In the genomic region with DNA sequence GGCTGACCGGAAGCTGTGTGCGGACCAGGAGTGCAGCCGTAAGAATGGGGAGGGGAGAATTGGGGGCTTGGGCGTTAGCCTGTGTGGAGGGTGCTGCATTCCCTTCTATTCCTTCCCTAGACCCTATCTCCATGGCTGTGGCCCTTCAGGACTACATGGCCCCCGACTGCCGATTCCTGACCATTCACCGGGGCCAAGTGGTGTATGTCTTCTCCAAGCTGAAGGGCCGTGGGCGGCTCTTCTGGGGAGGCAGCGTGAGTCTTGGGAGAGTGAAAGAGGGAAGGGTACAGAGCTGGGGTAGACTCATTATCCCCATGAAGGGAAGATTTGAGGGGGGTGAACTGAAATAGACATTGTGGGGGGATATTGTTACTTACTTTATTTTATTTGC, we compare ENCODE assay signal across 24 cellular contexts. TPM values are rescaled to one million over a fixed set of nuclear protein-coding genes. Genes with fewer than 3 reads are reported as not detected.
DNase-seq lines count a peak whose midpoint lies in the region; ATAC-seq and TF ChIP-seq lines count a peak whose summit lies in the region.
"Had no signal": no experiment of that assay in that cellular context is flagged by ENCODE, and none has a peak within 500 bp of the region (broad histone marks: within the 10 kb centered on the region; RNA-seq: fewer than 3 reads in every experiment).

No MANE protein-coding gene starts in this region.

- no peaks in the 10 kb centered on the region for H3K27me3 ChIP-seq in mesenchymal stem cell (ENCODE audit: control insufficient read depth in 1 of 2, insufficient read depth in 1 of 2, low read length in 2 of 2)
- no peaks in the 10 kb centered on the region for H3K27me3 ChIP-seq in suprapubic skin
- H3K27me3 ChIP-seq: adrenal gland, upper lobe of left lung had no signal

- no peak overlapping the region for H3K9ac ChIP-seq in mesenchymal stem cell (ENCODE audit: low read length)

- no peak for ATAC-seq in activated B cell treated with CpG ODN at 0.5 μM for 24 hours (ENCODE audit: low read depth)
- no peak for ATAC-seq in stimulated activated naive CD8-positive, alpha-beta T cell treated with anti-CD3 and anti-CD28 coated beads, Interleukin-15, amount 100 ng/mL, for 72 hours
- ATAC-seq: lower lobe of right lung had no signal

- H3K79me1 ChIP-seq in mesenchymal stem cell (replicated peaks; ENCODE audit: low read length, poor library complexity, severe bottlenecking): peaks cover 9% of the 10 kb centered on the region

- DNase-seq in activated CD4-positive, alpha-beta T cell treated with anti-CD3 and anti-CD28 coated beads, Interleukin-2, amount 10 ng/mL, durations not matched to agents 7 days and 5 days: no peak
- no peak for DNase-seq in activated CD4-positive, alpha-beta T cell treated with anti-CD3 and anti-CD28 coated beads for 4 hours
- DNase-seq in activated B cell treated with CpG ODN at 0.5 μM for 24 hours: no peak
- DNase-seq in mesenchymal stem cell: no peak
- no peak for DNase-seq in suprapubic skin (ENCODE audit: low spot score in 2 of 2)
- no peak for DNase-seq in stimulated activated naive CD8-positive, alpha-beta T cell treated with anti-CD3 and anti-CD28 coated beads, Interleukin-15, amount 100 ng/mL, for 72 hours
- no peak for DNase-seq in activated T-helper 1 cell treated with anti-CD3 and anti-CD28 coated beads, Interleukin-12 subunit alpha, Interleukin-12 subunit beta, Interleukin-2, Interleukin-4 antibody, amounts not matched to agents 30 ng/mL and 10 ng/mL and 1 ng/mL, durations not matched to agents 14 hours and 24 hours and 36 hours (ENCODE audit: low spot score)
- no peak for DNase-seq in lower leg skin (ENCODE audit: low spot score in 2 of 2)
- DNase-seq: activated CD4-positive, alpha-beta T cell treated with anti-CD3 and anti-CD28 coated beads for 48 hours; activated CD8-positive, alpha-beta memory T cell treated with anti-CD3 and anti-CD28 coated beads, Interleukin-2, amount 50 U/mL, for 4 hours; activated effector memory CD4-positive, alpha-beta T cell treated with anti-CD3 and anti-CD28 coated beads, Interleukin-2, amount 50 U/mL, for 16 hours; adrenal gland; caudate nucleus; hypothalamus; lower lobe of right lung; NCI-H1105; NCI-H2081; upper lobe of left lung had no signal

- no peak overlapping the region for H3K4me3 Mint-ChIP-seq in activated CD4-positive, alpha-beta T cell treated with anti-CD3 and anti-CD28 coated beads, Interleukin-2, amount 10 ng/mL, durations not matched to agents 7 days and 5 days
- peak overlapping the region; percentile 44 for H3K4me3 Mint-ChIP-seq in activated B cell treated with CpG ODN at 0.5 μM for 24 hours
- peak overlapping the region in 1 of 2 donors; percentile 11 for H3K4me3 Mint-ChIP-seq in stimulated activated naive CD8-positive, alpha-beta T cell treated with anti-CD3 and anti-CD28 coated beads, Interleukin-15, amount 100 ng/mL, for 72 hours
- H3K4me3 Mint-ChIP-seq in activated T-helper 1 cell treated with anti-CD3 and anti-CD28 coated beads, Interleukin-12 subunit alpha, Interleukin-12 subunit beta, Interleukin-2, Interleukin-4 antibody, amounts not matched to agents 30 ng/mL and 10 ng/mL and 1 ng/mL, durations not matched to agents 14 hours and 24 hours and 36 hours: no peak overlapping the region
- H3K4me3 Mint-ChIP-seq: stimulated activated naive CD8-positive, alpha-beta T cell treated with anti-CD3 and anti-CD28 coated beads, Interleukin-15, Interleukin-2, amounts not matched to agents 100 ng/mL and 50 ng/mL, for 24 hours had no signal

- peaks cover 8% of the 10 kb centered on the region for H3K9me3 Mint-ChIP-seq in activated CD4-positive, alpha-beta T cell treated with anti-CD3 and anti-CD28 coated beads, Interleukin-2, amount 10 ng/mL, durations not matched to agents 7 days and 5 days
- peaks cover 4% of the 10 kb centered on the region for H3K9me3 Mint-ChIP-seq in activated B cell treated with CpG ODN at 0.5 μM for 24 hours
- H3K9me3 Mint-ChIP-seq in stimulated activated naive CD8-positive, alpha-beta T cell treated with anti-CD3 and anti-CD28 coated beads, Interleukin-15, amount 100 ng/mL, for 72 hours: no peaks in the 10 kb centered on the region
- no peaks in the 10 kb centered on the region for H3K9me3 Mint-ChIP-seq in activated T-helper 1 cell treated with anti-CD3 and anti-CD28 coated beads, Interleukin-12 subunit alpha, Interleukin-12 subunit beta, Interleukin-2, Interleukin-4 antibody, amounts not matched to agents 30 ng/mL and 10 ng/mL and 1 ng/mL, durations not matched to agents 14 hours and 24 hours and 36 hours
- H3K9me3 Mint-ChIP-seq: stimulated activated naive CD8-positive, alpha-beta T cell treated with anti-CD3 and anti-CD28 coated beads, Interleukin-15, Interleukin-2, amounts not matched to agents 100 ng/mL and 50 ng/mL, for 24 hours had no signal

- H4K8ac ChIP-seq in mesenchymal stem cell (ENCODE audit: low read length): peak overlapping the region; percentile 27

- H3K23ac ChIP-seq in mesenchymal stem cell (ENCODE audit: low read length in 2 of 2): no peak overlapping the region

- H3K4me3 ChIP-seq in mesenchymal stem cell (ENCODE audit: insufficient read depth in 1 of 2, low read depth in 1 of 2, low read length in 2 of 2) (no peak overlapping the region), suprapubic skin (peak overlapping the region; percentile 4), lower leg skin (ENCODE audit: low read depth, poor library complexity, severe bottlenecking) (no peak overlapping the region)
- H3K4me3 ChIP-seq: adrenal gland, lower lobe of right lung, prostate gland, upper lobe of left lung had no signal

- H3K36me3 Mint-ChIP-seq in activated CD4-positive, alpha-beta T cell treated with anti-CD3 and anti-CD28 coated beads, Interleukin-2, amount 10 ng/mL, durations not matched to agents 7 days and 5 days (ENCODE audit: low read depth): peaks cover 27% of the 10 kb centered on the region
- H3K36me3 Mint-ChIP-seq in activated B cell treated with CpG ODN at 0.5 μM for 24 hours (ENCODE audit: low read depth): peaks cover 37% of the 10 kb centered on the region
- H3K36me3 Mint-ChIP-seq in activated T-helper 1 cell treated with anti-CD3 and anti-CD28 coated beads, Interleukin-12 subunit alpha, Interleukin-12 subunit beta, Interleukin-2, Interleukin-4 antibody, amounts not matched to agents 30 ng/mL and 10 ng/mL and 1 ng/mL, durations not matched to agents 14 hours and 24 hours and 36 hours (ENCODE audit: low read depth): peaks cover 17% of the 10 kb centered on the region

- no peak overlapping the region for H3K14ac ChIP-seq in mesenchymal stem cell (ENCODE audit: low read length in 2 of 2)

- TF ChIP-seq POLR2A in suprapubic skin (IDR thresholded peaks at IDR 0.05): no peak
- TF ChIP-seq POLR2A in lower leg skin (IDR thresholded peaks at IDR 0.05): no peak

- 93% methylated on average over 7 of the region's 10 CpGs for WGBS in mesenchymal stem cell
- 73% methylated on average over 10 of the region's 10 CpGs for WGBS in suprapubic skin
- 80 to 87% methylated on average over 8 to 10 of the region's 10 CpGs for WGBS in lower leg skin, 2 donors

- H2AK5ac ChIP-seq in mesenchymal stem cell (ENCODE audit: low read length, severe bottlenecking): no peak overlapping the region

- intact Hi-C loops in activated B cell treated with CpG ODN at 0.5 μM for 24 hours (cut with micrococcal nuclease): loop anchor here (2.0 to 10.0 kb wide), 4 partner anchors 171 to 1179 kb away; a partner anchor contains a TSS
- intact Hi-C loops in activated T-helper 1 cell treated with anti-CD3 and anti-CD28 coated beads, Interleukin-12 subunit alpha, Interleukin-12 subunit beta, Interleukin-2, Interleukin-4 antibody, amounts not matched to agents 30 ng/mL and 10 ng/mL and 1 ng/mL, durations not matched to agents 14 hours and 24 hours and 36 hours (cut with micrococcal nuclease): loop anchor here (2.0 kb wide), 1 partner anchor 487 kb away; no protein-coding TSS in a partner anchor
- intact Hi-C loops in lower leg skin (cut with DNase I; ENCODE audit: low total_unique reads): no loop called here

- POLR2A ChIA-PET in activated CD4-positive, alpha-beta T cell treated with anti-CD3 and anti-CD28 coated beads, Interleukin-2, amount 10 ng/mL, durations not matched to agents 7 days and 5 days (lab: Charles Lee): no interaction called here
- POLR2A ChIA-PET in activated B cell treated with CpG ODN at 0.5 μM for 24 hours (lab: Charles Lee): interaction anchor here (3.5 to 6.7 kb wide), 3 partner anchors 23 to 488 kb away, joined by 37 to 351 read pairs (median 287); a partner anchor contains a TSS

- no peak overlapping the region for H2BK5ac ChIP-seq in mesenchymal stem cell (ENCODE audit: low read depth, low read length, poor library complexity, severe bottlenecking)

- no peaks in the 10 kb centered on the region for H3K27me3 Mint-ChIP-seq in activated CD4-positive, alpha-beta T cell treated with anti-CD3 and anti-CD28 coated beads, Interleukin-2, amount 10 ng/mL, durations not matched to agents 7 days and 5 days
- H3K27me3 Mint-ChIP-seq in activated B cell treated with CpG ODN at 0.5 μM for 24 hours: no peaks in the 10 kb centered on the region
- no peaks in the 10 kb centered on the region for H3K27me3 Mint-ChIP-seq in stimulated activated naive CD8-positive, alpha-beta T cell treated with anti-CD3 and anti-CD28 coated beads, Interleukin-15, amount 100 ng/mL, for 72 hours
- H3K27me3 Mint-ChIP-seq in activated T-helper 1 cell treated with anti-CD3 and anti-CD28 coated beads, Interleukin-12 subunit alpha, Interleukin-12 subunit beta, Interleukin-2, Interleukin-4 antibody, amounts not matched to agents 30 ng/mL and 10 ng/mL and 1 ng/mL, durations not matched to agents 14 hours and 24 hours and 36 hours (ENCODE audit: insufficient read depth): peaks cover 2% of the 10 kb centered on the region
- H3K27me3 Mint-ChIP-seq: stimulated activated naive CD8-positive, alpha-beta T cell treated with anti-CD3 and anti-CD28 coated beads, Interleukin-15, Interleukin-2, amounts not matched to agents 100 ng/mL and 50 ng/mL, for 24 hours had no signal

- H3K9me3 ChIP-seq in mesenchymal stem cell (ENCODE audit: control insufficient read depth, low read length) (no peaks in the 10 kb centered on the region), suprapubic skin (peaks cover 3% of the 10 kb centered on the region)
- H3K9me3 ChIP-seq: adrenal gland, lower lobe of right lung, prostate gland, upper lobe of left lung had no signal

- no peak overlapping the region for H2AFZ ChIP-seq in mesenchymal stem cell (ENCODE audit: low read depth, low read length)

- CTCF ChIA-PET in activated CD4-positive, alpha-beta T cell treated with anti-CD3 and anti-CD28 coated beads, Interleukin-2, amount 10 ng/mL, durations not matched to agents 7 days and 5 days (lab: Charles Lee): interaction anchor here (1.0 kb wide), 1 partner anchor 354 kb away, joined by 3 read pairs; no protein-coding TSS in a partner anchor
- CTCF ChIA-PET in activated B cell treated with CpG ODN at 0.5 μM for 24 hours (lab: Charles Lee): interaction anchor here (4.1 kb wide), 1 partner anchor 31 kb away, joined by 23 read pairs; no protein-coding TSS in a partner anchor

- H3K27ac Mint-ChIP-seq in activated CD4-positive, alpha-beta T cell treated with anti-CD3 and anti-CD28 coated beads, Interleukin-2, amount 10 ng/mL, durations not matched to agents 7 days and 5 days: peak overlapping the region; percentile 68
- peak overlapping the region; percentile 30 for H3K27ac Mint-ChIP-seq in activated B cell treated with CpG ODN at 0.5 μM for 24 hours
- peak overlapping the region in 1 of 2 donors; percentile 91 for H3K27ac Mint-ChIP-seq in stimulated activated naive CD8-positive, alpha-beta T cell treated with anti-CD3 and anti-CD28 coated beads, Interleukin-15, amount 100 ng/mL, for 72 hours
- no peak overlapping the region for H3K27ac Mint-ChIP-seq in activated T-helper 1 cell treated with anti-CD3 and anti-CD28 coated beads, Interleukin-12 subunit alpha, Interleukin-12 subunit beta, Interleukin-2, Interleukin-4 antibody, amounts not matched to agents 30 ng/mL and 10 ng/mL and 1 ng/mL, durations not matched to agents 14 hours and 24 hours and 36 hours
- H3K27ac Mint-ChIP-seq: stimulated activated naive CD8-positive, alpha-beta T cell treated with anti-CD3 and anti-CD28 coated beads, Interleukin-15, Interleukin-2, amounts not matched to agents 100 ng/mL and 50 ng/mL, for 24 hours had no signal

- H2BK15ac ChIP-seq in mesenchymal stem cell (ENCODE audit: low read depth, poor library complexity, severe bottlenecking): no peak overlapping the region

- peaks cover 43% of the 10 kb centered on the region for H3K4me1 Mint-ChIP-seq in activated CD4-positive, alpha-beta T cell treated with anti-CD3 and anti-CD28 coated beads, Interleukin-2, amount 10 ng/mL, durations not matched to agents 7 days and 5 days
- peaks cover 67% of the 10 kb centered on the region for H3K4me1 Mint-ChIP-seq in activated B cell treated with CpG ODN at 0.5 μM for 24 hours
- H3K4me1 Mint-ChIP-seq in stimulated activated naive CD8-positive, alpha-beta T cell treated with anti-CD3 and anti-CD28 coated beads, Interleukin-15, amount 100 ng/mL, for 72 hours: peaks cover 62% of the 10 kb centered on the region
- H3K4me1 Mint-ChIP-seq in activated T-helper 1 cell treated with anti-CD3 and anti-CD28 coated beads, Interleukin-12 subunit alpha, Interleukin-12 subunit beta, Interleukin-2, Interleukin-4 antibody, amounts not matched to agents 30 ng/mL and 10 ng/mL and 1 ng/mL, durations not matched to agents 14 hours and 24 hours and 36 hours (ENCODE audit: low read depth): peaks cover 55% of the 10 kb centered on the region

- H3K4me1 ChIP-seq in mesenchymal stem cell (ENCODE audit: control insufficient read depth, insufficient read depth, low read depth, low read length) (peaks cover 9% of the 10 kb centered on the region), suprapubic skin (peaks cover 18% of the 10 kb centered on the region)
- H3K4me1 ChIP-seq: prostate gland had no signal

- H3K18ac ChIP-seq in mesenchymal stem cell (ENCODE audit: low read depth in 1 of 2, low read length in 2 of 2): peak overlapping the region in 1 of 2 experiments; percentile 42

- H3K36me3 ChIP-seq in mesenchymal stem cell (ENCODE audit: control insufficient read depth in 1 of 2, insufficient read depth in 2 of 2, low read depth in 1 of 2, low read length in 2 of 2) (peaks cover 0 to 4% of the 10 kb centered on the region in 2 experiments), suprapubic skin (no peaks in the 10 kb centered on the region)
- H3K36me3 ChIP-seq: adrenal gland, prostate gland, upper lobe of left lung had no signal

- H3K4ac ChIP-seq in mesenchymal stem cell (ENCODE audit: low read depth in 1 of 2, low read length in 2 of 2): peak overlapping the region in 1 of 2 experiments; percentile 24

- H2BK120ac ChIP-seq in mesenchymal stem cell (ENCODE audit: low read depth, low read length): no peak overlapping the region

- H4K91ac ChIP-seq in mesenchymal stem cell (ENCODE audit: low read length): peak overlapping the region; percentile 81

- H3K27ac ChIP-seq in mesenchymal stem cell (ENCODE audit: low read length, poor library complexity, severe bottlenecking) (no peak overlapping the region), suprapubic skin (peak overlapping the region; percentile 58)
- H3K27ac ChIP-seq: adrenal gland, lower lobe of right lung, prostate gland had no signal

- no peak for TF ChIP-seq CTCF in activated B cell treated with CpG ODN at 0.5 μM for 24 hours (IDR thresholded peaks at IDR 0.05)
- no peak for TF ChIP-seq CTCF in suprapubic skin (IDR thresholded peaks at IDR 0.05)
- TF ChIP-seq CTCF in lower leg skin (IDR thresholded peaks at IDR 0.05): no peak

- TF ChIP-seq EP300 in suprapubic skin (IDR thresholded peaks at IDR 0.05): no peak

- H3K4me2 ChIP-seq in mesenchymal stem cell (ENCODE audit: low read length, poor library complexity, severe bottlenecking): no peak overlapping the region

- peak overlapping the region in 1 of 2 experiments; percentile 6 for H2BK12ac ChIP-seq in mesenchymal stem cell (ENCODE audit: low read length in 2 of 2)

RNA-seq across cellular contexts. Expression of a gene that starts 0.3 kb away (rescaled TPM):
- total RNA-seq in activated CD4-positive, alpha-beta T cell treated with anti-CD3 and anti-CD28 coated beads, Interleukin-2, amount 10 ng/mL, durations not matched to agents 7 days and 5 days: under 1 TPM in 1 of 2 experiments, not detected in 1; 0.89 TPM
- total RNA-seq in activated B cell treated with CpG ODN at 0.5 μM for 24 hours: 1.1 and 1.4 TPM in 2 replicates
- not detected for polyA plus RNA-seq in mesenchymal stem cell (2013, experiment 1 of 2)
- polyA plus RNA-seq in mesenchymal stem cell (2013, experiment 2 of 2): not detected
- total RNA-seq in suprapubic skin: 10 to 100 TPM in 2 of 4 donors, 1 to 10 TPM in 2; 4.8 to 15.1 (median 9.9) TPM
- total RNA-seq in activated T-helper 1 cell treated with anti-CD3 and anti-CD28 coated beads, Interleukin-12 subunit alpha, Interleukin-12 subunit beta, Interleukin-2, Interleukin-4 antibody, amounts not matched to agents 30 ng/mL and 10 ng/mL and 1 ng/mL, durations not matched to agents 14 hours and 24 hours and 36 hours: 0.91 TPM in 1 of 2 replicates, not detected in the other
- 10 to 100 TPM; 10.4 to 17.0 (median 12.9) TPM for total RNA-seq in lower leg skin
- total RNA-seq: A172, frontal cortex, myocyte, NCI-H460 had no signal

RNA-seq across cellular contexts. Expression of a gene that starts 2.4 kb away (rescaled TPM):
- 10 to 100 TPM; 52.8 to 54.7 TPM for total RNA-seq in activated CD4-positive, alpha-beta T cell treated with anti-CD3 and anti-CD28 coated beads, Interleukin-2, amount 10 ng/mL, durations not matched to agents 7 days and 5 days
- total RNA-seq in activated B cell treated with CpG ODN at 0.5 μM for 24 hours (90.6 and 98.1 TPM in 2 replicates), suprapubic skin (10 to 100 TPM; 12.4 to 20.7 (median 17.0) TPM), lower leg skin (10 to 100 TPM; 18.7 to 22.8 (median 19.7) TPM)
- 17.4 TPM for polyA plus RNA-seq in mesenchymal stem cell (2013, experiment 1 of 2)
- polyA plus RNA-seq in mesenchymal stem cell (2013, experiment 2 of 2): 16.7 TPM
- 40.6 and 45.5 TPM in 2 replicates for total RNA-seq in activated T-helper 1 cell treated with anti-CD3 and anti-CD28 coated beads, Interleukin-12 subunit alpha, Interleukin-12 subunit beta, Interleukin-2, Interleukin-4 antibody, amounts not matched to agents 30 ng/mL and 10 ng/mL and 1 ng/mL, durations not matched to agents 14 hours and 24 hours and 36 hours

RNA-seq across cellular contexts. Expression of a gene that starts 23.4 kb away (rescaled TPM):
- 100 to 1,000 TPM; 124 to 126 TPM for total RNA-seq in activated CD4-positive, alpha-beta T cell treated with anti-CD3 and anti-CD28 coated beads, Interleukin-2, amount 10 ng/mL, durations not matched to agents 7 days and 5 days
- total RNA-seq in activated B cell treated with CpG ODN at 0.5 μM for 24 hours (136 and 147 TPM in 2 replicates), suprapubic skin (10 to 100 TPM; 31.5 to 51.2 (median 37.6) TPM), lower leg skin (10 to 100 TPM; 34.4 to 52.8 (median 45.1) TPM)
- 77.6 TPM for polyA plus RNA-seq in mesenchymal stem cell (2013, experiment 1 of 2)
- polyA plus RNA-seq in mesenchymal stem cell (2013, experiment 2 of 2): 79.5 TPM
- total RNA-seq in activated T-helper 1 cell treated with anti-CD3 and anti-CD28 coated beads, Interleukin-12 subunit alpha, Interleukin-12 subunit beta, Interleukin-2, Interleukin-4 antibody, amounts not matched to agents 30 ng/mL and 10 ng/mL and 1 ng/mL, durations not matched to agents 14 hours and 24 hours and 36 hours: 100 and 104 TPM in 2 replicates

RNA-seq across cellular contexts. Expression of a gene that starts 24.6 kb away (rescaled TPM):
- total RNA-seq in activated CD4-positive, alpha-beta T cell treated with anti-CD3 and anti-CD28 coated beads, Interleukin-2, amount 10 ng/mL, durations not matched to agents 7 days and 5 days: 100 to 1,000 TPM; 149 to 182 TPM
- total RNA-seq in activated B cell treated with CpG ODN at 0.5 μM for 24 hours (138 TPM in 2 replicates), suprapubic skin (10 to 100 TPM; 49.6 to 52.2 (median 51.0) TPM), lower leg skin (10 to 100 TPM; 18.0 to 52.4 (median 44.9) TPM)
- polyA plus RNA-seq in mesenchymal stem cell (2013, experiment 1 of 2): 62.8 TPM
- 61.8 TPM for polyA plus RNA-seq in mesenchymal stem cell (2013, experiment 2 of 2)
- 243 and 245 TPM in 2 replicates for total RNA-seq in activated T-helper 1 cell treated with anti-CD3 and anti-CD28 coated beads, Interleukin-12 subunit alpha, Interleukin-12 subunit beta, Interleukin-2, Interleukin-4 antibody, amounts not matched to agents 30 ng/mL and 10 ng/mL and 1 ng/mL, durations not matched to agents 14 hours and 24 hours and 36 hours

RNA-seq across cellular contexts. Expression of a gene that starts 25.4 kb away (rescaled TPM):
- 10 to 100 TPM; 17.5 to 19.8 TPM for total RNA-seq in activated CD4-positive, alpha-beta T cell treated with anti-CD3 and anti-CD28 coated beads, Interleukin-2, amount 10 ng/mL, durations not matched to agents 7 days and 5 days
- 8.5 and 12.7 TPM in 2 replicates for total RNA-seq in activated B cell treated with CpG ODN at 0.5 μM for 24 hours
- 5.2 TPM for polyA plus RNA-seq in mesenchymal stem cell (2013, experiment 1 of 2)
- polyA plus RNA-seq in mesenchymal stem cell (2013, experiment 2 of 2): 5.4 TPM
- 1 to 10 TPM; 3.8 to 9.9 (median 5.4) TPM for total RNA-seq in suprapubic skin
- total RNA-seq in activated T-helper 1 cell treated with anti-CD3 and anti-CD28 coated beads, Interleukin-12 subunit alpha, Interleukin-12 subunit beta, Interleukin-2, Interleukin-4 antibody, amounts not matched to agents 30 ng/mL and 10 ng/mL and 1 ng/mL, durations not matched to agents 14 hours and 24 hours and 36 hours: 9.5 and 10.0 TPM in 2 replicates
- 1 to 10 TPM; 4.1 to 8.5 (median 4.6) TPM for total RNA-seq in lower leg skin
